18 cellular contexts compared by ENCODE assay signal in genomic region chr18:74289946-74290478, GRCh38. TPM values are rescaled to one million over a fixed set of nuclear protein-coding genes. Genes with fewer than 3 reads are reported as not detected.
DNase-seq lines count a peak whose midpoint lies in the region; ATAC-seq and TF ChIP-seq lines count a peak whose summit lies in the region.
"Had no signal": no experiment of that assay in that cellular context is flagged by ENCODE, and none has a peak within 500 bp of the region (broad histone marks: within the 10 kb centered on the region; RNA-seq: fewer than 3 reads in every experiment).

No MANE protein-coding gene starts in this region.

- H3K4me1 Mint-ChIP-seq in T-helper 1 cell treated with Interleukin-12 subunit alpha and Interleukin-12 subunit beta and Interleukin-4 antibody, amounts not matched to agents 30 μg/mL and 1 μg/mL, for 36 hours (ENCODE audit: low read depth) = peaks cover 8% of the 10 kb centered on the region
- H3K4me1 Mint-ChIP-seq in WTC11 = peaks cover 40% of the 10 kb centered on the region

- peak overlapping the region; percentile 45 for H3K4me3 ChIP-seq in hepatocyte
- peak overlapping the region in 3 of 4 donors; percentile 71 to 94 (median 93) for H3K4me3 ChIP-seq in sigmoid colon

- H3K79me2 ChIP-seq in hepatocyte = peaks cover 63% of the 10 kb centered on the region

- H3K27ac ChIP-seq in hepatocyte = peak overlapping the region; percentile 81
- H3K27ac ChIP-seq in sigmoid colon = peak overlapping the region; percentile 80 to 88 (median 84)
- H3K27ac ChIP-seq: 22Rv1 had no signal

- H3K4me2 ChIP-seq in hepatocyte = peak overlapping the region; percentile 90

- peak overlapping the region; percentile 16 for H3K4me3 Mint-ChIP-seq in T-helper 1 cell treated with Interleukin-12 subunit alpha and Interleukin-12 subunit beta and Interleukin-4 antibody, amounts not matched to agents 30 μg/mL and 1 μg/mL, for 36 hours
- H3K4me3 Mint-ChIP-seq in WTC11 = peak overlapping the region; percentile 94

- TF ChIP-seq CTCF in WTC11 (IDR thresholded peaks at IDR 0.05) (no peak), hepatocyte (IDR thresholded peaks at IDR 0.05; ENCODE audit: poor library complexity) (no peak), sigmoid colon (IDR thresholded peaks at IDR 0.05) (no peak)

- H3K36me3 Mint-ChIP-seq in T-helper 1 cell treated with Interleukin-12 subunit alpha and Interleukin-12 subunit beta and Interleukin-4 antibody, amounts not matched to agents 30 μg/mL and 1 μg/mL, for 36 hours (ENCODE audit: low read depth) = peaks cover 5% of the 10 kb centered on the region
- peaks cover 10% of the 10 kb centered on the region for H3K36me3 Mint-ChIP-seq in WTC11

- POLR2A ChIA-PET in WTC11 (lab: Charles Lee) = no interaction called here

- no peak for TF ChIP-seq POLR2A in sigmoid colon (IDR thresholded peaks at IDR 0.05)

- 90% methylated on average over 9 of the region's 9 CpGs for WGBS in hepatocyte (ENCODE audit: low lambda C conversion rate, missing lambda C conversion rate)
- 93 to 94% methylated on average over 9 of the region's 9 CpGs for whole genome bisulfite sequencing in sigmoid colon, 2 donors

- CTCF ChIA-PET in WTC11 (lab: Charles Lee) = interaction anchor here (1.1 to 1.5 kb wide), 4 partner anchors 91 to 262 kb away, joined by 3 to 4 read pairs (median 3); no protein-coding TSS in a partner anchor

- peaks cover 29% of the 10 kb centered on the region for H3K4me1 ChIP-seq in hepatocyte (ENCODE audit: insufficient read depth)
- H3K4me1 ChIP-seq in sigmoid colon = peaks cover 0 to 70% (median 62%) of the 10 kb centered on the region in 4 donors

- H3K27me3 ChIP-seq in hepatocyte (no peaks in the 10 kb centered on the region), sigmoid colon (no peaks in the 10 kb centered on the region)
- H3K27me3 ChIP-seq: testis had no signal

- intact Hi-C loops in sigmoid colon (cut with DNase I) = loop anchor here (5.0 kb wide), 1 partner anchor 52 kb away; no protein-coding TSS in a partner anchor

- ATAC-seq in WTC11 = no peak
- ATAC-seq in GM18873 (IDR thresholded peaks at IDR 0.05; ENCODE audit: low FRiP score, unreplicated experiment) = no peak
- ATAC-seq: activated naive CD4-positive, alpha-beta T cell treated with anti-CD3 and anti-CD28 coated beads, Interleukin-2, amount 50 U/mL, for 72 hours; GM12878; SK-N-SH treated with all-trans-retinoic acid at 6 μM for 48 hours had no signal

- no peak for TF ChIP-seq EP300 in sigmoid colon (IDR thresholded peaks at IDR 0.05)

- no peaks in the 10 kb centered on the region for H3K9me3 Mint-ChIP-seq in T-helper 1 cell treated with Interleukin-12 subunit alpha and Interleukin-12 subunit beta and Interleukin-4 antibody, amounts not matched to agents 30 μg/mL and 1 μg/mL, for 36 hours
- no peaks in the 10 kb centered on the region for H3K9me3 Mint-ChIP-seq in WTC11
- H3K9me3 Mint-ChIP-seq: activated naive CD4-positive, alpha-beta T cell treated with anti-CD3 and anti-CD28 coated beads, Interleukin-2, amount 50 U/mL, for 72 hours; dendritic cell treated with granulocyte-macrophage colony-stimulating factor and Interleukin-4, amounts not matched to agents 40 ng/mL and 50 ng/mL, for 4 days had no signal

- H4K20me1 ChIP-seq in hepatocyte (ENCODE audit: insufficient read depth, poor library complexity, severe bottlenecking) = no peaks in the 10 kb centered on the region

- H3K9me2 ChIP-seq in hepatocyte (replicated peaks; ENCODE audit: insufficient read depth) = no peaks in the 10 kb centered on the region

- H3K9me3 ChIP-seq in hepatocyte (ENCODE audit: low read depth) (no peaks in the 10 kb centered on the region), sigmoid colon (no peaks in the 10 kb centered on the region)
- H3K9me3 ChIP-seq: testis had no signal

- no peak overlapping the region for H2AFZ ChIP-seq in hepatocyte

- H3K36me3 ChIP-seq in hepatocyte (replicated peaks; ENCODE audit: insufficient read depth, low read depth) = no peaks in the 10 kb centered on the region
- H3K36me3 ChIP-seq in sigmoid colon = no peaks in the 10 kb centered on the region

- no peak overlapping the region for H3K27ac Mint-ChIP-seq in T-helper 1 cell treated with Interleukin-12 subunit alpha and Interleukin-12 subunit beta and Interleukin-4 antibody, amounts not matched to agents 30 μg/mL and 1 μg/mL, for 36 hours
- 0 out of 2 replicates have a peak overlapping the region, but pooled peaks have one; percentile 32 for H3K27ac Mint-ChIP-seq in WTC11
- H3K27ac Mint-ChIP-seq: activated naive CD4-positive, alpha-beta T cell treated with anti-CD3 and anti-CD28 coated beads, Interleukin-2, amount 50 U/mL, for 72 hours; dendritic cell treated with granulocyte-macrophage colony-stimulating factor and Interleukin-4, amounts not matched to agents 40 ng/mL and 50 ng/mL, for 4 days had no signal

- H3K27me3 Mint-ChIP-seq in T-helper 1 cell treated with Interleukin-12 subunit alpha and Interleukin-12 subunit beta and Interleukin-4 antibody, amounts not matched to agents 30 μg/mL and 1 μg/mL, for 36 hours (ENCODE audit: low read depth) = peaks cover 7% of the 10 kb centered on the region
- no peaks in the 10 kb centered on the region; the same call in 1 of the 2 replicates for H3K27me3 Mint-ChIP-seq in WTC11 (ENCODE audit: low read depth)

- DNase-seq in T-helper 1 cell = no peak
- DNase-seq in WTC11 (ENCODE audit: low spot score) = no peak
- DNase-seq in hepatocyte (ENCODE audit: low spot score) = no peak
- no peak for DNase-seq in sigmoid colon
- DNase-seq in NCI-H2171 (lab: John Stamatoyannopoulos, UW) = no peak
- DNase-seq in central memory CD4-positive, alpha-beta T cell = no peak
- DNase-seq: activated CD4-positive, alpha-beta T cell treated with anti-CD3 and anti-CD28 coated beads, Interleukin-2, amount 50 U/mL, for 1 hour; IMR-90; NCI-H2029; testis had no signal

TF ChIP-seq in WTC11, 78 proteins besides CTCF, POLR2A, EP300 and RAD21:
- no peak for TF ChIP-seq ZNF121 (CRISPR knock-in tag; IDR thresholded peaks at IDR 0.05)
- TF ChIP-seq IRF2 (CRISPR knock-in tag; IDR thresholded peaks at IDR 0.05; ENCODE audit: borderline replicate concordance, low read depth) = no peak
- TF ChIP-seq NR3C1 (CRISPR knock-in tag; conservative IDR thresholded peaks at IDR 0.05; ENCODE audit: low read depth) = no peak
- no peak for TF ChIP-seq CBFB (CRISPR knock-in tag; IDR thresholded peaks at IDR 0.05; ENCODE audit: low read depth)
- no peak for TF ChIP-seq JUN (CRISPR knock-in tag; IDR thresholded peaks at IDR 0.05)
- no peak for TF ChIP-seq NR1H2 (CRISPR knock-in tag; IDR thresholded peaks at IDR 0.05)
- no peak for TF ChIP-seq MXD4 (CRISPR knock-in tag; IDR thresholded peaks at IDR 0.05; ENCODE audit: borderline replicate concordance)
- no peak for TF ChIP-seq ZNF317 (CRISPR knock-in tag; IDR thresholded peaks at IDR 0.05; ENCODE audit: borderline replicate concordance, low read depth)
- TF ChIP-seq ZSCAN18 (CRISPR knock-in tag; IDR thresholded peaks at IDR 0.05) = no peak
- no peak for TF ChIP-seq IRF1 (CRISPR knock-in tag; IDR thresholded peaks at IDR 0.05)
- no peak for TF ChIP-seq NFYB (CRISPR knock-in tag; conservative IDR thresholded peaks at IDR 0.05; ENCODE audit: low read depth)
- no peak for TF ChIP-seq HMGXB4 (CRISPR knock-in tag; IDR thresholded peaks at IDR 0.05)
- no peak for TF ChIP-seq CREB1 (CRISPR knock-in tag; IDR thresholded peaks at IDR 0.05)
- no peak for TF ChIP-seq ESRRA (CRISPR knock-in tag; IDR thresholded peaks at IDR 0.05; ENCODE audit: borderline replicate concordance)
- TF ChIP-seq PRRX2 (CRISPR knock-in tag; IDR thresholded peaks at IDR 0.05) = no peak
- TF ChIP-seq GABPB1 (CRISPR knock-in tag; IDR thresholded peaks at IDR 0.05) = no peak
- TF ChIP-seq KAT7 (CRISPR knock-in tag; IDR thresholded peaks at IDR 0.05; ENCODE audit: borderline replicate concordance) = no peak
TF ChIP-seq in WTC11: peak in this region for 0.

RNA-seq across cellular contexts. Expression of gene CYB5A, which starts 1.8 kb away (rescaled TPM):
- total RNA-seq in WTC11 (2021) (127 to 170 TPM (median 159 TPM) in 3 replicates), hepatocyte (259 and 273 TPM in 2 replicates), sigmoid colon (100 to 1,000 TPM; 137 to 533 (median 241) TPM)
- polyA plus RNA-seq in hepatocyte (358 and 457 TPM in 2 replicates), sigmoid colon (100 to 1,000 TPM; 141 to 213 (median 163) TPM)

RNA-seq across cellular contexts. Expression of gene C18orf63, which starts 25.6 kb away (rescaled TPM):
- total RNA-seq in WTC11 (2021) (not detected in 3 replicates), hepatocyte (not detected in 2 replicates), sigmoid colon (not detected)
- polyA plus RNA-seq in hepatocyte (not detected in 2 replicates), sigmoid colon (not detected)
- total RNA-seq: activated naive CD4-positive, alpha-beta T cell treated with anti-CD3 and anti-CD28 coated beads, Interleukin-2, amount 50 U/mL, for 72 hours; GM12878; IMR-90; renal cortical epithelial cell had no signal
- polyA plus RNA-seq: GM12878, IMR-90 had no signal
